ENCODE assay signal across 8 cellular contexts in genomic region chr5:188488-189481, GRCh38. TPM values are rescaled to one million over a fixed set of nuclear protein-coding genes. Genes with fewer than 3 reads are reported as not detected.
DNase-seq lines count a peak whose midpoint lies in the region; ATAC-seq and TF ChIP-seq lines count a peak whose summit lies in the region.

No MANE protein-coding gene starts in this region.

- TF ChIP-seq POLR2A in upper lobe of left lung (IDR thresholded peaks at IDR 0.05), result no peak

- H3K4me3 ChIP-seq in GM12864 (ENCODE audit: low read depth, low read length), result no peak overlapping the region
- peak overlapping the region in 2 of 4 donors; percentile 21 to 22 for H3K4me3 ChIP-seq in upper lobe of left lung

- no peaks in the 10 kb centered on the region for H3K36me3 ChIP-seq in upper lobe of left lung

- no peak overlapping the region for H3K27ac ChIP-seq in upper lobe of left lung

- no peaks in the 10 kb centered on the region for H3K9me3 ChIP-seq in upper lobe of left lung

- TF ChIP-seq EP300 in upper lobe of left lung (IDR thresholded peaks at IDR 0.05), result no peak

- 43 to 54% methylated on average over 11 to 30 of the region's 37 CpGs for WGBS in upper lobe of left lung, 2 donors

- peaks cover 0 to 6% (median 3%) of the 10 kb centered on the region in 4 donors for H3K27me3 ChIP-seq in upper lobe of left lung

- ATAC-seq in Right ventricle myocardium superior (ENCODE audit: poor library complexity), result peak; percentile 62
- peak; percentile 86 to 94 for ATAC-seq in upper lobe of left lung (ENCODE audit: low FRiP score in 2 of 2)

- H3K4me3 Mint-ChIP-seq in HFFc6, result peak overlapping the region; percentile 34; the same call in 1 of the 2 replicates
- peak overlapping the region; percentile 51 for H3K4me3 Mint-ChIP-seq in activated naive CD8-positive, alpha-beta T cell

- TF ChIP-seq CTCF in GM12864 (IDR thresholded peaks at IDR 0.05; ENCODE audit: low read depth, low read length, missing control alignments) (peak; percentile 96), HFFc6 (IDR thresholded peaks at IDR 0.05) (peak; percentile 97), upper lobe of left lung (IDR thresholded peaks at IDR 0.05) (peak; percentile 94 to 97 (median 95))

- H3K27ac Mint-ChIP-seq in HFFc6, result peak overlapping the region; percentile 36; the same call in 1 of the 2 replicates
- no peak overlapping the region for H3K27ac Mint-ChIP-seq in activated naive CD8-positive, alpha-beta T cell

- DNase-seq in GM12864 (ENCODE audit: low read depth), result peak; percentile 41
- DNase-seq in HFFc6, result peak; percentile 79
- DNase-seq in NAMALWA (ENCODE audit: low spot score), result peak; percentile 99
- peak; percentile 66 for DNase-seq in SKM-1 (lab: John Stamatoyannopoulos, UW; ENCODE audit: unreplicated experiment)
- DNase-seq in Right ventricle myocardium superior, result peak; percentile 92
- peak; percentile 67 to 97 (median 84) for DNase-seq in posterior cingulate gyrus
- peak; percentile 87 to 93 for DNase-seq in upper lobe of left lung

- H3K9me3 Mint-ChIP-seq in HFFc6, result no peaks in the 10 kb centered on the region
- H3K9me3 Mint-ChIP-seq in activated naive CD8-positive, alpha-beta T cell (ENCODE audit: low read depth), result no peaks in the 10 kb centered on the region

- peaks cover 0 to 23% (median 10%) of the 10 kb centered on the region in 4 donors for H3K4me1 ChIP-seq in upper lobe of left lung

- peaks cover 8% of the 10 kb centered on the region for H3K27me3 Mint-ChIP-seq in HFFc6 (ENCODE audit: insufficient read depth)
- peaks cover 2% of the 10 kb centered on the region for H3K27me3 Mint-ChIP-seq in activated naive CD8-positive, alpha-beta T cell

- peaks cover 13% of the 10 kb centered on the region for H3K4me1 Mint-ChIP-seq in HFFc6 (ENCODE audit: low read depth)
- H3K4me1 Mint-ChIP-seq in activated naive CD8-positive, alpha-beta T cell (ENCODE audit: low read depth), result peaks cover 13% of the 10 kb centered on the region

- no peaks in the 10 kb centered on the region for H3K36me3 Mint-ChIP-seq in HFFc6 (ENCODE audit: low read depth)
- H3K36me3 Mint-ChIP-seq in activated naive CD8-positive, alpha-beta T cell, result no peaks in the 10 kb centered on the region

- intact Hi-C loops in Right ventricle myocardium superior (cut with DNase I) (no loop called here), posterior cingulate gyrus (cut with DNase I) (no loop called here)

RNA-seq across cellular contexts. Expression of gene LRRC14B, which starts 2.5 kb away (rescaled TPM):
- total RNA-seq in HFFc6 (2021; fragmentation: NEBNext Ultra II Directional; extraction: Animal tissue kit (Norgen Biotek cat#: 25700)), result not detected
- total RNA-seq in Right ventricle myocardium superior, result 103 TPM
- not detected for total RNA-seq in upper lobe of left lung

RNA-seq across cellular contexts. Expression of gene CCDC127, which starts 29.2 kb away (rescaled TPM):
- total RNA-seq in HFFc6 (2021; fragmentation: NEBNext Ultra II Directional; extraction: Animal tissue kit (Norgen Biotek cat#: 25700)), result 1 to 10 TPM; 4.5 to 6.6 (median 6.2) TPM
- total RNA-seq in Right ventricle myocardium superior (8.1 TPM), upper lobe of left lung (1 to 10 TPM; 3.1 to 8.5 (median 4.8) TPM)

RNA-seq across cellular contexts. Expression of gene SDHA, which starts 29.3 kb away (rescaled TPM):
- total RNA-seq in HFFc6 (2021; fragmentation: NEBNext Ultra II Directional; extraction: Animal tissue kit (Norgen Biotek cat#: 25700)), result 100 to 1,000 TPM in 4 of 6 experiments, 10 to 100 TPM in 2; 92.5 to 114 (median 109) TPM
- total RNA-seq in Right ventricle myocardium superior (837 TPM), upper lobe of left lung (100 to 1,000 TPM in 3 of 6 donors, 10 to 100 TPM in 3; 64.0 to 123 (median 95.1) TPM)

Comparison
In these comparisons a context has a peak if more than half of its experiments do, and no peak if none do; other contexts are left out.
1. DNase-seq: peak in every context shown above with its lines; median percentile 99 in NAMALWA; 92 in Right ventricle myocardium superior; 90 in upper lobe of left lung; 84 in posterior cingulate gyrus; 79 in HFFc6; 66 in SKM-1; 41 in GM12864.
2. RNA of gene LRRC14B, which starts 2.5 kb away (total RNA-seq): 103 TPM in Right ventricle myocardium superior (single experiment); not detected in HFFc6 and not detected in upper lobe of left lung; every median in the first group is over 10 times any median in the second.
3. Peak in every context shown above with its lines, with median percentiles within 50 percentile points of each other: CTCF ChIP-seq.